ENCODE assay signal across 8 cellular contexts in genomic region chr3:50358355-50358926, GRCh38. TPM values are rescaled to one million over a fixed set of nuclear protein-coding genes. Genes with fewer than 3 reads are reported as not detected.
DNase-seq lines count a peak whose midpoint lies in the region; ATAC-seq and TF ChIP-seq lines count a peak whose summit lies in the region.

No MANE protein-coding gene starts in this region.

- peaks cover 3% of the 10 kb centered on the region for H3K36me3 ChIP-seq in A673 (ENCODE audit: insufficient read depth, low read length, poor library complexity, severe bottlenecking)
- peaks cover 47% of the 10 kb centered on the region for H3K36me3 ChIP-seq in muscle layer of colon (ENCODE audit: insufficient read depth, low read length)

- H3K27me3 Mint-ChIP-seq in IgD-negative memory B cell: no peaks in the 10 kb centered on the region

- H3K4me3 Mint-ChIP-seq in IgD-negative memory B cell: peak overlapping the region; percentile 87 to 97 (median 97)

- H3K27ac ChIP-seq in A673 (ENCODE audit: low read depth, low read length, poor library complexity, severe bottlenecking) (peak overlapping the region; percentile 76), caudate nucleus (ENCODE audit: low read depth, low read length) (peak overlapping the region; percentile 88), muscle layer of colon (ENCODE audit: low read depth, low read length) (peak overlapping the region; percentile 67)

- intact Hi-C loops in A673 (cut with micrococcal nuclease; ENCODE audit: unreplicated experiment): no loop called here

- CTCF ChIA-PET in A673 (lab: Charles Lee): no interaction called here

- peaks cover 24 to 28% (median 27%) of the 10 kb centered on the region in 3 donors for H3K4me1 Mint-ChIP-seq in IgD-negative memory B cell

- DNase-seq in A673 (ENCODE audit: low spot score) (no peak), caudate nucleus (lab: John Stamatoyannopoulos, UW) (no peak), HuH-7 (ENCODE audit: low spot score) (no peak)

- POLR2A ChIA-PET in A673 (lab: Charles Lee; ENCODE audit: low non-redundant PET): no interaction called here

- BruUV-seq in A673 (replicated peaks; lab: Mats Ljungman, UMichigan): no TSS peak

- no peak for TF ChIP-seq CTCF in A673 (conservative IDR thresholded peaks at IDR 0.05; ENCODE audit: low read depth, low read length)

- H3K9ac ChIP-seq in muscle layer of colon (ENCODE audit: low read length): peak overlapping the region; percentile 95

- H3K27ac Mint-ChIP-seq in IgD-negative memory B cell: peak overlapping the region in 1 of 3 donors; percentile 93

- H3K27me3 ChIP-seq in A673 (replicated peaks; ENCODE audit: insufficient read depth, low read depth, low read length, poor library complexity): no peaks in the 10 kb centered on the region
- no peaks in the 10 kb centered on the region for H3K27me3 ChIP-seq in muscle layer of colon (ENCODE audit: control insufficient read depth in 1 of 2, insufficient read depth in 2 of 2, low read length in 2 of 2)

- H3K9me3 ChIP-seq in A673 (ENCODE audit: low read depth, low read length, poor library complexity, severe bottlenecking) (no peaks in the 10 kb centered on the region), muscle layer of colon (ENCODE audit: low read length) (no peaks in the 10 kb centered on the region)

- H3K9me3 Mint-ChIP-seq in IgD-negative memory B cell: no peaks in the 10 kb centered on the region

- H3K4me1 ChIP-seq in A673 (ENCODE audit: insufficient read depth, low read length, poor library complexity, severe bottlenecking) (no peaks in the 10 kb centered on the region), muscle layer of colon (ENCODE audit: insufficient read depth, low read length) (peaks cover 34% of the 10 kb centered on the region)

- H3K4me3 ChIP-seq in A673 (ENCODE audit: low read depth, low read length, poor library complexity, severe bottlenecking) (peak overlapping the region; percentile 72), muscle layer of colon (ENCODE audit: low read depth in 1 of 2, low read length in 2 of 2) (peak overlapping the region; percentile 94 to 96)

- H3K36me3 Mint-ChIP-seq in IgD-negative memory B cell: no peaks in the 10 kb centered on the region

- ATAC-seq in GM18907 (IDR thresholded peaks at IDR 0.05; ENCODE audit: unreplicated experiment) (no peak), HG03108 (IDR thresholded peaks at IDR 0.05; ENCODE audit: unreplicated experiment) (no peak), HG02973 (IDR thresholded peaks at IDR 0.05; ENCODE audit: unreplicated experiment) (no peak)

RNA-seq across cellular contexts. Expression of gene TMEM115, which starts 0.9 kb away (rescaled TPM):
- 17.3 and 19.4 TPM in 2 replicates for total RNA-seq in A673 (2021)
- polyA plus RNA-seq in IgD-negative memory B cell: 33.9 TPM

RNA-seq across cellular contexts. Expression of gene CYB561D2, which starts 7.8 kb away (rescaled TPM):
- total RNA-seq in A673 (2021): 7.9 and 8.2 TPM in 2 replicates
- polyA plus RNA-seq in IgD-negative memory B cell: 63.3 TPM

RNA-seq across cellular contexts. Expression of gene NPRL2, which starts 7.9 kb away (rescaled TPM):
- total RNA-seq in A673 (2021): 15.2 and 16.0 TPM in 2 replicates
- polyA plus RNA-seq in IgD-negative memory B cell: 30.4 TPM

RNA-seq across cellular contexts. Expression of gene ZMYND10, which starts 12.9 kb away (rescaled TPM):
- 0.67 and 1.0 TPM in 2 replicates for total RNA-seq in A673 (2021)
- not detected for polyA plus RNA-seq in IgD-negative memory B cell

RNA-seq across cellular contexts. Expression of gene RASSF1, which starts 17.8 kb away (rescaled TPM):
- 10.2 and 14.4 TPM in 2 replicates for total RNA-seq in A673 (2021)
- 155 TPM for polyA plus RNA-seq in IgD-negative memory B cell
